25 cellular contexts compared by ENCODE assay signal in the genomic region with DNA sequence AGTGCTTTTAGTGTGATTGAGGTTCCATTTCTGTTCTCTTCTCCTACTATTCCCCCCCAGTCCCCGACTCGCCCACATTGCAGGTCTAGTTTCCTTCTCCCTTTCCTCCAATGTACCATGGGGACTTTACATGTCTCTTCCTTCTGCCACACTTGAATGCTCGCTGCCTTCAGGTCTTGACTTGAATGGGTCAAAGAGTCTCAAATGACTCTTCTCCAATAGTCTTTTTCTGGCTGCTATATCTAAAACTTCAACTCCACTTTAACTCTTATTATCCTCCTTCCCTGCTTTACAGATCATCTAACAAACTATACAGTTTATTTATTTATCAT.
DNase-seq lines count a peak whose midpoint lies in the region; ATAC-seq, FAIRE-seq and TF ChIP-seq lines count a peak whose summit lies in the region.
"Had no signal": no experiment of that assay in that cellular context is flagged by ENCODE, and none has a peak within 500 bp of the region (broad histone marks: within the 10 kb centered on the region; RNA-seq: fewer than 3 reads in every experiment).

No MANE protein-coding gene starts in this region.

- H3K4me2 ChIP-seq in K562 (ENCODE audit: insufficient read depth, low read length): no peak overlapping the region
- H3K4me2 ChIP-seq: neural progenitor cell had no signal

- BruUV-seq in K562 (replicated peaks; lab: Mats Ljungman, UMichigan): no TSS peak

- POLR2A ChIA-PET in K562 (lab: Yijun Ruan, JAX): interaction anchor here (1.2 kb wide), 1 partner anchor 58 kb away, joined by 3 read pairs; no protein-coding TSS in a partner anchor

- in situ Hi-C loops in GM13977 (cut with MboI; ENCODE audit: low pct_unique_long_range_greater_than_20kb, low sequenced_read_pairs, unreplicated experiment) (no loop called here), K562 (cut with MboI) (no loop called here)

- H3K27me3 ChIP-seq in K562 (ENCODE audit: control insufficient read depth in 2 of 2, insufficient read depth in 2 of 2, low read length in 2 of 2) (no peaks in the 10 kb centered on the region), spleen (replicated peaks in 1 of 7) (no peaks in the 10 kb centered on the region)
- H3K27me3 ChIP-seq: neural progenitor cell, upper lobe of right lung had no signal

- H3K9me3 ChIP-seq in K562 (replicated peaks; ENCODE audit: control insufficient read depth, insufficient read depth, low read depth, low read length): no peaks in the 10 kb centered on the region
- H3K9me3 ChIP-seq in spleen: no peaks in the 10 kb centered on the region
- H3K9me3 ChIP-seq: HAP-1, upper lobe of right lung had no signal

- H3K4me3 ChIP-seq in K562 (no peak overlapping the region), spleen (no peak overlapping the region)
- H3K4me3 ChIP-seq: HAP-1, neural progenitor cell, SK-N-MC, upper lobe of right lung had no signal

- TF ChIP-seq CTCF in GM13977 (IDR thresholded peaks at IDR 0.05; ENCODE audit: extremely low read depth, insufficient read depth, missing control alignments): no peak
- no peak for TF ChIP-seq CTCF in K562 (IDR thresholded peaks at IDR 0.05 in 2 of 3, conservative IDR thresholded peaks at IDR 0.05 in 1 of 3; ENCODE audit: insufficient read depth in 2 of 3, low read depth in 1 of 3, low read length in 3 of 3)
- no peak for TF ChIP-seq CTCF in spleen (IDR thresholded peaks at IDR 0.05 in 8 of 11, conservative IDR thresholded peaks at IDR 0.05 in 3 of 11)
- no peak for TF ChIP-seq CTCF in type B pancreatic cell (conservative IDR thresholded peaks at IDR 0.05)

- H2AFZ ChIP-seq in K562 (ENCODE audit: low read depth, low read length): no peak overlapping the region
- H2AFZ ChIP-seq: neural progenitor cell had no signal

- intact Hi-C loops in K562 (cut with micrococcal nuclease) (no loop called here), spleen (cut with DNase I; ENCODE audit: low total_unique reads) (no loop called here)

- peaks cover 0 to 11% of the 10 kb centered on the region in 2 experiments; a peak in 2 of 5 replicates for H3K4me1 ChIP-seq in K562 (replicated peaks in 1 of 2; ENCODE audit: control insufficient read depth in 2 of 2, insufficient read depth in 2 of 2, low read length in 2 of 2)
- H3K4me1 ChIP-seq in spleen: peaks cover 0 to under 1% (median 0%) of the 10 kb centered on the region in 6 donors
- H3K4me1 ChIP-seq: HAP-1, upper lobe of right lung had no signal

- TF ChIP-seq POLR2A in K562 (conservative IDR thresholded peaks at IDR 0.05): no peak
- no peak for TF ChIP-seq POLR2A in spleen (IDR thresholded peaks at IDR 0.05)

- ATAC-seq in HG03064 (IDR thresholded peaks at IDR 0.05; ENCODE audit: low read depth, unreplicated experiment) (peak; percentile 66), K562 (no peak; the same call in 2 of the 3 replicates)
- ATAC-seq: activated CD8-positive, alpha-beta T cell treated with anti-CD3 and anti-CD28 coated beads, Interleukin-2, amount 10 ng/mL, durations not matched to agents 7 days and 5 days; HepG2; right cardiac atrium; upper lobe of right lung had no signal

- H3K36me3 ChIP-seq in K562 (ENCODE audit: control insufficient read depth, insufficient read depth, low read length) (no peaks in the 10 kb centered on the region), spleen (no peaks in the 10 kb centered on the region)
- H3K36me3 ChIP-seq: HAP-1, neural progenitor cell, upper lobe of right lung had no signal

- peak; percentile 71 for FAIRE-seq in GM19239 (lab: Jason Lieb, UNC)
- FAIRE-seq in K562 (lab: Jason Lieb, UNC): no peak
- FAIRE-seq: D721Med, frontal cortex, HepG2 had no signal

- H3K27me3 Mint-ChIP-seq in type B pancreatic cell: peaks cover 5% of the 10 kb centered on the region
- H3K27me3 Mint-ChIP-seq: activated naive CD8-positive, alpha-beta T cell treated with anti-CD3 and anti-CD28 coated beads, Interleukin-2, amount 10 ng/mL, durations not matched to agents 7 days and 5 days had no signal

- H3K4me1 Mint-ChIP-seq in type B pancreatic cell (ENCODE audit: unreplicated experiment): peaks cover 28% of the 10 kb centered on the region
- H3K4me1 Mint-ChIP-seq: activated naive CD8-positive, alpha-beta T cell treated with anti-CD3 and anti-CD28 coated beads, Interleukin-2, amount 10 ng/mL, durations not matched to agents 7 days and 5 days had no signal

- no peak overlapping the region for H3K27ac Mint-ChIP-seq in type B pancreatic cell
- H3K27ac Mint-ChIP-seq: activated CD8-positive, alpha-beta T cell treated with anti-CD3 and anti-CD28 coated beads, Interleukin-2, amount 10 ng/mL, durations not matched to agents 7 days and 5 days; activated naive CD8-positive, alpha-beta T cell treated with anti-CD3 and anti-CD28 coated beads, Interleukin-2, amount 10 ng/mL, durations not matched to agents 7 days and 5 days had no signal

- no peak for TF ChIP-seq RAD21 in K562 (CRISPR knock-in tag; conservative IDR thresholded peaks at IDR 0.05 in 1 of 2, IDR thresholded peaks at IDR 0.05 in 1 of 2)

- peaks cover 4% of the 10 kb centered on the region; the same call in 1 of the 3 replicates for H3K79me2 ChIP-seq in K562 (ENCODE audit: control insufficient read depth, insufficient read depth, low read length)

- H3K36me3 Mint-ChIP-seq in type B pancreatic cell: no peaks in the 10 kb centered on the region
- H3K36me3 Mint-ChIP-seq: neural progenitor cell had no signal

- 70% methylated on average over 3 of the region's 3 CpGs for WGBS in K562 (ENCODE audit: insufficient coverage, low coverage, missing lambda C conversion rate)
- WGBS in spleen, 5 donors: 64 to 82% (median 71%) methylated on average over 3 of the region's 3 CpGs

- no peak for TF ChIP-seq EP300 in K562 (IDR thresholded peaks at IDR 0.05; ENCODE audit: low read length)

- H3K27ac ChIP-seq in K562 (ENCODE audit: extremely low read depth, low read depth, low read length) (peak overlapping the region; percentile 29; the same call in 1 of the 3 replicates), spleen (no peak overlapping the region)
- H3K27ac ChIP-seq: neural progenitor cell, SK-N-MC, upper lobe of right lung had no signal

- no peak overlapping the region for H3K4me3 Mint-ChIP-seq in type B pancreatic cell
- H3K4me3 Mint-ChIP-seq: activated CD8-positive, alpha-beta T cell treated with anti-CD3 and anti-CD28 coated beads, Interleukin-2, amount 10 ng/mL, durations not matched to agents 7 days and 5 days; activated naive CD8-positive, alpha-beta T cell treated with anti-CD3 and anti-CD28 coated beads, Interleukin-2, amount 10 ng/mL, durations not matched to agents 7 days and 5 days; neural progenitor cell had no signal

- no peaks in the 10 kb centered on the region for H3K9me1 ChIP-seq in K562 (ENCODE audit: control insufficient read depth, insufficient read depth, low read length)

- H3K9me3 Mint-ChIP-seq in type B pancreatic cell: peaks cover 4% of the 10 kb centered on the region
- H3K9me3 Mint-ChIP-seq: activated naive CD8-positive, alpha-beta T cell treated with anti-CD3 and anti-CD28 coated beads, Interleukin-2, amount 10 ng/mL, durations not matched to agents 7 days and 5 days; neural progenitor cell had no signal

- peak; percentile 15 for DNase-seq in GM13977 (ENCODE audit: low spot score)
- DNase-seq in GM19239 (ENCODE audit: insufficient read length, low spot score): no peak
- DNase-seq in K562 (ENCODE audit: extremely low read depth in 1 of 4, low spot score in 3 of 4): no peak
- no peak for DNase-seq in SW480 (ENCODE audit: low spot score)
- DNase-seq in spleen: no peak
- no peak for DNase-seq in type B pancreatic cell (ENCODE audit: extremely low spot score, unreplicated experiment)
- DNase-seq: activated CD8-positive, alpha-beta T cell treated with anti-CD3 and anti-CD28 coated beads, Interleukin-2, amount 10 ng/mL, durations not matched to agents 7 days and 5 days; activated effector memory CD4-positive, alpha-beta T cell treated with anti-CD3 and anti-CD28 coated beads, Interleukin-2, amount 50 U/mL, for 16 hours; activated naive CD8-positive, alpha-beta T cell treated with anti-CD3 and anti-CD28 coated beads, Interleukin-2, amount 10 ng/mL, durations not matched to agents 7 days and 5 days; caudate nucleus; mammary epithelial cell; MV-4-11; NCI-H1694 treated with DMSO at 0.1 percent for 48 hours; posterior cingulate gyrus; right cardiac atrium; substantia nigra; T-helper 2 cell; upper lobe of right lung had no signal

- H3K9ac ChIP-seq in K562 (ENCODE audit: insufficient read depth in 1 of 2, low read depth in 2 of 2, low read length in 2 of 2): no peak overlapping the region
- H3K9ac ChIP-seq: neural progenitor cell had no signal

- CTCF ChIA-PET in K562 (lab: Yijun Ruan, JAX; ENCODE audit: low intra/inter-chr PET ratio): no interaction called here

- no peaks in the 10 kb centered on the region for H4K20me1 ChIP-seq in K562 (replicated peaks; ENCODE audit: control insufficient read depth, insufficient read depth, low read length)

TF ChIP-seq in K562, 482 proteins besides CTCF, POLR2A, EP300 and RAD21 (continues in another document):
- TF ChIP-seq ZNF311 (CRISPR knock-in tag; IDR thresholded peaks at IDR 0.05) (no peak), CHCHD3 (CRISPR knock-in tag; IDR thresholded peaks at IDR 0.05) (no peak), IFI16 (CRISPR knock-in tag; IDR thresholded peaks at IDR 0.05) (no peak), ZNF175 (CRISPR knock-in tag; IDR thresholded peaks at IDR 0.05; ENCODE audit: low read depth) (no peak), POLR2G (IDR thresholded peaks at IDR 0.05; ENCODE audit: low read depth, low read length) (no peak), KLF6 (CRISPR knock-in tag; IDR thresholded peaks at IDR 0.05; ENCODE audit: borderline replicate concordance) (no peak), ZSCAN29 (IDR thresholded peaks at IDR 0.05) (no peak), CBX3 (IDR thresholded peaks at IDR 0.05; ENCODE audit: borderline replicate concordance in 1 of 2, low read length in 2 of 2) (no peak), TARDBP (IDR thresholded peaks at IDR 0.05) (no peak), HMGN3 (IDR thresholded peaks at IDR 0.05; ENCODE audit: borderline replicate concordance, extremely low read depth, insufficient read length, low read depth, low read length) (no peak), SUPT5H (IDR thresholded peaks at IDR 0.05) (no peak)
- TF ChIP-seq, protein P1, sequence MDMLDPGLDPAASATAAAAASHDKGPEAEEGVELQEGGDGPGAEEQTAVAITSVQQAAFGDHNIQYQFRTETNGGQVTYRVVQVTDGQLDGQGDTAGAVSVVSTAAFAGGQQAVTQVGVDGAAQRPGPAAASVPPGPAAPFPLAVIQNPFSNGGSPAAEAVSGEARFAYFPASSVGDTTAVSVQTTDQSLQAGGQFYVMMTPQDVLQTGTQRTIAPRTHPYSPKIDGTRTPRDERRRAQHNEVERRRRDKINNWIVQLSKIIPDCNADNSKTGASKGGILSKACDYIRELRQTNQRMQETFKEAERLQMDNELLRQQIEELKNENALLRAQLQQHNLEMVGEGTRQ (CRISPR knock-in tag; IDR thresholded peaks at IDR 0.05): no peak
